8 cellular contexts compared by ENCODE assay signal in genomic region chr2:218323526-218324472, GRCh38. TPM values are rescaled to one million over a fixed set of nuclear protein-coding genes. Genes with fewer than 3 reads are reported as not detected.
A peak's percentile ranks its signal among the peaks of the same experiment; 100 is the strongest.
DNase-seq lines count a peak whose midpoint lies in the region; ATAC-seq and TF ChIP-seq lines count a peak whose summit lies in the region.

No MANE protein-coding gene starts in this region.

- no peaks in the 10 kb centered on the region for H3K9me3 Mint-ChIP-seq in activated T-cell treated with anti-CD3 and anti-CD28 coated beads, Interleukin-2, amount 50 U/mL, for 72 hours

- TF ChIP-seq CTCF in KMS-11 (conservative IDR thresholded peaks at IDR 0.05; ENCODE audit: low read depth, low read length) = no peak

- no peaks in the 10 kb centered on the region for H3K79me2 ChIP-seq in KMS-11 (ENCODE audit: insufficient read depth, low read depth)

- peak overlapping the region; percentile 58 for H3K4me3 ChIP-seq in KMS-11 (IDR thresholded peaks at IDR 0.05; ENCODE audit: insufficient read depth, low read depth, low read length)

- H3K4me1 ChIP-seq in KMS-11 (ENCODE audit: low read depth, poor library complexity, severe bottlenecking) = peaks cover 13% of the 10 kb centered on the region

- H3K27ac Mint-ChIP-seq in activated T-cell treated with anti-CD3 and anti-CD28 coated beads, Interleukin-2, amount 50 U/mL, for 72 hours = no peak overlapping the region

- no peaks in the 10 kb centered on the region for H3K36me3 ChIP-seq in KMS-11 (ENCODE audit: insufficient read depth)

- peak overlapping the region; percentile 86 for H3K4me2 ChIP-seq in KMS-11

- H3K9ac ChIP-seq in KMS-11 = peak overlapping the region; percentile 25; the same call in 1 of the 2 replicates

- ATAC-seq in activated T-cell treated with anti-CD3 and anti-CD28 coated beads, Interleukin-2, amount 50 U/mL, for 72 hours (replicated peaks in 1 of 2) = peak in 1 of 2 donors; percentile 5
- peak; percentile 10 to 31 for ATAC-seq in left cardiac atrium
- no peak for ATAC-seq in GM18861 (IDR thresholded peaks at IDR 0.05; ENCODE audit: unreplicated experiment)

- H2AFZ ChIP-seq in KMS-11 (ENCODE audit: low read depth) = peak overlapping the region; percentile 71; the same call in 1 of the 2 replicates

- H3K36me3 Mint-ChIP-seq in activated T-cell treated with anti-CD3 and anti-CD28 coated beads, Interleukin-2, amount 50 U/mL, for 72 hours (ENCODE audit: insufficient read depth in 2 of 2) = no peaks in the 10 kb centered on the region

- intact Hi-C loops in left cardiac atrium (cut with DNase I) = no loop called here

- H3K27me3 ChIP-seq in KMS-11 (ENCODE audit: insufficient read depth, low read depth) = no peaks in the 10 kb centered on the region

- no peak overlapping the region for H3K27ac ChIP-seq in KMS-11

- H3K27me3 Mint-ChIP-seq in activated T-cell treated with anti-CD3 and anti-CD28 coated beads, Interleukin-2, amount 50 U/mL, for 72 hours (ENCODE audit: low read depth) = peaks cover 8% of the 10 kb centered on the region

- no peaks in the 10 kb centered on the region for H4K20me1 ChIP-seq in KMS-11 (ENCODE audit: insufficient read depth)

- DNase-seq in DMS 273 treated with DMSO at 0.1 percent for 48 hours (lab: John Stamatoyannopoulos, UW) (peak; percentile 43), left cardiac atrium (peak; percentile 57), pulmonary artery endothelial cell (ENCODE audit: low read depth, low spot score) (peak; percentile 29), NCI-H2227 treated with DMSO at 0.1 percent for 48 hours (lab: John Stamatoyannopoulos, UW) (no peak), NCI-H1694 (lab: John Stamatoyannopoulos, UW) (no peak)
- DNase-seq in activated T-cell treated with anti-CD3 and anti-CD28 coated beads, Interleukin-2, amount 50 U/mL, for 72 hours = no peak

- H3K4me3 Mint-ChIP-seq in activated T-cell treated with anti-CD3 and anti-CD28 coated beads, Interleukin-2, amount 50 U/mL, for 72 hours = peak overlapping the region; percentile 80 to 93

- peaks cover 41% of the 10 kb centered on the region for H3K4me1 Mint-ChIP-seq in activated T-cell treated with anti-CD3 and anti-CD28 coated beads, Interleukin-2, amount 50 U/mL, for 72 hours (ENCODE audit: low read depth)

RNA-seq across cellular contexts. Expression of gene TMBIM1, which starts 31.5 kb away (rescaled TPM):
- 10 to 100 TPM; 64.5 to 75.1 TPM for total RNA-seq in activated T-cell treated with anti-CD3 and anti-CD28 coated beads, Interleukin-2, amount 50 U/mL, for 72 hours
- total RNA-seq in left cardiac atrium (100 to 1,000 TPM; 156 to 166 TPM), pulmonary artery endothelial cell (128 and 169 TPM in 2 replicates)

RNA-seq across cellular contexts. Expression of gene CATIP, which starts 32.9 kb away (rescaled TPM):
- total RNA-seq in activated T-cell treated with anti-CD3 and anti-CD28 coated beads, Interleukin-2, amount 50 U/mL, for 72 hours = not detected
- total RNA-seq in left cardiac atrium = not detected
- not detected in 2 replicates for total RNA-seq in pulmonary artery endothelial cell

RNA-seq across cellular contexts. Expression of gene PNKD, which starts 53.5 kb away (rescaled TPM):
- total RNA-seq in activated T-cell treated with anti-CD3 and anti-CD28 coated beads, Interleukin-2, amount 50 U/mL, for 72 hours = 10 to 100 TPM; 14.7 to 17.7 TPM
- total RNA-seq in left cardiac atrium = 10 to 100 TPM; 62.4 to 68.5 TPM
- total RNA-seq in pulmonary artery endothelial cell = 18.0 and 20.1 TPM in 2 replicates

RNA-seq across cellular contexts. Expression of gene AAMP, which starts 53.9 kb away (rescaled TPM):
- 10 to 100 TPM; 51.7 to 63.0 TPM for total RNA-seq in activated T-cell treated with anti-CD3 and anti-CD28 coated beads, Interleukin-2, amount 50 U/mL, for 72 hours
- total RNA-seq in left cardiac atrium (10 to 100 TPM; 49.0 to 52.5 TPM), pulmonary artery endothelial cell (162 and 199 TPM in 2 replicates)

RNA-seq across cellular contexts. Expression of gene SLC11A1, which starts 58.3 kb away (rescaled TPM):
- under 1 TPM in 1 of 2 donors, not detected in 1; 0.19 TPM for total RNA-seq in activated T-cell treated with anti-CD3 and anti-CD28 coated beads, Interleukin-2, amount 50 U/mL, for 72 hours
- total RNA-seq in left cardiac atrium (10 to 100 TPM in 1 of 2 donors, 1 to 10 TPM in 1; 8.5 to 16.1 TPM), pulmonary artery endothelial cell (0.04 TPM in 1 of 2 replicates, not detected in the other)

Comparison
In these comparisons a context has a peak if more than half of its experiments do, and no peak if none do; other contexts are left out.
1. DNase-seq: peak in DMS 273 treated with DMSO at 0.1 percent for 48 hours (single experiment), left cardiac atrium (single experiment) and pulmonary artery endothelial cell (single experiment); none in activated T-cell treated with anti-CD3 and anti-CD28 coated beads, Interleukin-2, amount 50 U/mL, for 72 hours (0 of 2), NCI-H2227 treated with DMSO at 0.1 percent for 48 hours (single experiment) and NCI-H1694 (single experiment).